Comparison of ENCODE assay signal across 9 cellular contexts in genomic region chr19:2524840-2525723, GRCh38. TPM values are rescaled to one million over a fixed set of nuclear protein-coding genes. Genes with fewer than 3 reads are reported as not detected.
DNase-seq lines count a peak whose midpoint lies in the region; ATAC-seq and TF ChIP-seq lines count a peak whose summit lies in the region.
"Had no signal": no experiment of that assay in that cellular context is flagged by ENCODE, and none has a peak within 500 bp of the region (broad histone marks: within the 10 kb centered on the region; RNA-seq: fewer than 3 reads in every experiment).

No MANE protein-coding gene starts in this region.

- WGBS in heart right ventricle, 2 donors = 44% methylated on average over 45 of the region's 45 CpGs

- no peak for TF ChIP-seq CTCF in HCT116 (IDR thresholded peaks at IDR 0.05 in 2 of 3, conservative IDR thresholded peaks at IDR 0.05 in 1 of 3; ENCODE audit: borderline replicate concordance in 1 of 3, insufficient read depth in 1 of 3, low read depth in 2 of 3, low read length in 2 of 3)
- no peak for TF ChIP-seq CTCF in SU-DHL-6 (IDR thresholded peaks at IDR 0.05; ENCODE audit: insufficient read depth, low read length, poor library complexity, severe bottlenecking)
- no peak for TF ChIP-seq CTCF in heart right ventricle (IDR thresholded peaks at IDR 0.05)

- H3K27me3 ChIP-seq in HCT116 (ENCODE audit: insufficient read depth, low read length) = no peaks in the 10 kb centered on the region
- H3K27me3 ChIP-seq in SU-DHL-6 (ENCODE audit: low read length) = no peaks in the 10 kb centered on the region
- no peaks in the 10 kb centered on the region for H3K27me3 ChIP-seq in heart right ventricle

- H3K9me2 ChIP-seq in HCT116 (ENCODE audit: insufficient read depth) = no peaks in the 10 kb centered on the region
- H3K9me2 ChIP-seq in SU-DHL-6 (replicated peaks; ENCODE audit: insufficient read depth, low read length) = no peaks in the 10 kb centered on the region

- peak; percentile 40 for TF ChIP-seq RAD21 in HCT116 (IDR thresholded peaks at IDR 0.05; ENCODE audit: low read depth)

- H2AFZ ChIP-seq in HCT116 (ENCODE audit: low read depth, low read length, poor library complexity, severe bottlenecking) (no peak overlapping the region), SU-DHL-6 (ENCODE audit: low read depth, low read length, severe bottlenecking) (no peak overlapping the region)

- CTCF ChIA-PET in HCT116 (lab: Charles Lee) = interaction anchor here (0.9 to 1.0 kb wide), 2 partner anchors 19 to 86 kb away, joined by 3 to 5 read pairs; no protein-coding TSS in a partner anchor

- TF ChIP-seq POLR2A in HCT116 (IDR thresholded peaks at IDR 0.05; ENCODE audit: borderline replicate concordance, extremely low read depth, insufficient read depth, insufficient read length) = peak; percentile 53

- H3K4me2 ChIP-seq in HCT116 (ENCODE audit: low read length) (peak overlapping the region; percentile 92), SU-DHL-6 (ENCODE audit: low read depth, low read length, poor library complexity, severe bottlenecking) (peak overlapping the region; percentile 43)

- peak overlapping the region; percentile 87 for H3K27ac ChIP-seq in HCT116 (ENCODE audit: low read depth, low read length)
- H3K27ac ChIP-seq in SU-DHL-6 (ENCODE audit: low read depth, low read length) = no peak overlapping the region
- H3K27ac ChIP-seq in heart right ventricle = peak overlapping the region in 4 of 10 donors; percentile 14 to 48 (median 40)
- peak overlapping the region; percentile 13 for H3K27ac ChIP-seq in substantia nigra (ENCODE audit: low read depth, low read length, poor library complexity, severe bottlenecking)

- no peaks in the 10 kb centered on the region for H3K9me3 ChIP-seq in HCT116 (ENCODE audit: control insufficient read depth in 1 of 2, insufficient read depth in 1 of 2, low read depth in 1 of 2, low read length in 2 of 2)
- no peaks in the 10 kb centered on the region for H3K9me3 ChIP-seq in SU-DHL-6 (ENCODE audit: insufficient read depth, low read length)
- no peaks in the 10 kb centered on the region for H3K9me3 ChIP-seq in heart right ventricle

- H3K79me2 ChIP-seq in HCT116 (ENCODE audit: insufficient read depth, low read length) = no peaks in the 10 kb centered on the region
- no peaks in the 10 kb centered on the region for H3K79me2 ChIP-seq in SU-DHL-6 (ENCODE audit: insufficient read depth, low read length)

- H3K36me3 ChIP-seq in HCT116 (ENCODE audit: control insufficient read depth in 1 of 2, insufficient read depth in 2 of 2, low read length in 2 of 2) (no peaks in the 10 kb centered on the region), SU-DHL-6 (ENCODE audit: low read length) (no peaks in the 10 kb centered on the region), heart right ventricle (peaks cover 0 to 2% (median 0%) of the 10 kb centered on the region in 9 donors)

- H3K9ac ChIP-seq in HCT116 (ENCODE audit: low read length) (peak overlapping the region; percentile 77), SU-DHL-6 (ENCODE audit: low read length) (no peak overlapping the region)

- peak overlapping the region; percentile 31 to 56 for H3K4me3 ChIP-seq in HCT116 (replicated peaks in 1 of 2; ENCODE audit: low read depth in 1 of 2, low read length in 2 of 2)
- H3K4me3 ChIP-seq in SU-DHL-6 (ENCODE audit: insufficient read depth, low read length, poor library complexity, severe bottlenecking) = no peak overlapping the region
- peak overlapping the region in 7 of 10 donors; percentile 18 to 31 (median 22) for H3K4me3 ChIP-seq in heart right ventricle

- ATAC-seq in HCT116 (peak; percentile 82), heart right ventricle (peak; percentile 47 to 86 (median 67)), GM21717 (IDR thresholded peaks at IDR 0.05; ENCODE audit: unreplicated experiment) (no peak), GM19035 (IDR thresholded peaks at IDR 0.05; ENCODE audit: unreplicated experiment) (no peak)

- DNase-seq in HCT116 (ENCODE audit: low read depth, low spot score) = peak; percentile 87
- DNase-seq in heart right ventricle = no peak
- peak in 8 of 49 donors; percentile 27 to 97 (median 49) for DNase-seq in substantia nigra (lab: John Stamatoyannopoulos, UW)
- no peak for DNase-seq in NCI-H2196 treated with DMSO at 0.1 percent for 48 hours (lab: John Stamatoyannopoulos, UW; ENCODE audit: unreplicated experiment)
- no peak for DNase-seq in stimulated activated CD4-positive, alpha-beta T cell treated with anti-CD3 and anti-CD28 coated beads, Interleukin-2, amount 100 ng/mL, for 24 hours
- DNase-seq: T-helper 9 cell had no signal

- no peaks in the 10 kb centered on the region for H3F3A ChIP-seq in SU-DHL-6 (ENCODE audit: insufficient read depth)

- POLR2A ChIA-PET in HCT116 (lab: Charles Lee) = interaction anchor here (0.6 to 1.9 kb wide), 8 partner anchors 11 to 54 kb away, joined by 3 to 21 read pairs (median 6); partner anchors contain the start of gene GADD45B

- no TSS peak for BruUV-seq in HCT116 (replicated peaks; lab: Mats Ljungman, UMichigan)

- RAD21 ChIA-PET in HCT116 (lab: Charles Lee; ENCODE audit: low non-redundant PET in 1 of 2, low total read pairs in 2 of 2, uncharacterized antibody in 2 of 2, unreplicated experiment in 2 of 2) = interaction anchor here (0.6 to 1.4 kb wide), 5 partner anchors 8 to 114 kb away, joined by 3 to 6 read pairs (median 5); partner anchors contain the start of gene GADD45B (in 1 of the 2)

- intact Hi-C loops in HCT116 (cut with micrococcal nuclease) (loop anchor here (1.0 kb wide), 1 partner anchor 49 kb away; the partner anchor contains the start of gene GADD45B), heart right ventricle (cut with DNase I) (no loop called here)

- H4K20me1 ChIP-seq in HCT116 (ENCODE audit: insufficient read depth) (no peaks in the 10 kb centered on the region), SU-DHL-6 (ENCODE audit: low read depth, low read length) (no peaks in the 10 kb centered on the region; the same call in 1 of the 2 replicates)

- H3K4me1 ChIP-seq in HCT116 (ENCODE audit: control insufficient read depth in 1 of 2, insufficient read depth in 2 of 2, low read length in 2 of 2) (peaks cover 61 to 79% of the 10 kb centered on the region in 2 experiments), heart right ventricle (peaks cover 2 to 18% (median 9%) of the 10 kb centered on the region in 9 donors)

TF ChIP-seq in HCT116, 20 proteins besides CTCF, POLR2A, EP300 and RAD21:
- TF ChIP-seq FOSL1 (IDR thresholded peaks at IDR 0.05; ENCODE audit: low read depth) = peak; percentile 84
- TF ChIP-seq POLR2AphosphoS5 (IDR thresholded peaks at IDR 0.05; ENCODE audit: low read depth, low read length) = peak; percentile 74
- peak; percentile 85; the same call in 1 of the 2 replicates for TF ChIP-seq CBX3 (IDR thresholded peaks at IDR 0.05; ENCODE audit: low read depth)
- TF ChIP-seq SP1 (IDR thresholded peaks at IDR 0.05; ENCODE audit: low read depth) = peak; percentile 88
- TF ChIP-seq ZBTB33 (IDR thresholded peaks at IDR 0.05; ENCODE audit: extremely low read depth, insufficient replicate concordance, low read length) = peak; percentile 10
- peak; percentile 23; the same call in 1 of the 2 replicates for TF ChIP-seq ZFX (IDR thresholded peaks at IDR 0.05)
- TF ChIP-seq JUND (IDR thresholded peaks at IDR 0.05) = peak; percentile 88
- peak; percentile 26 for TF ChIP-seq TCF7L2 (IDR thresholded peaks at IDR 0.05; ENCODE audit: borderline replicate concordance, extremely low read depth, insufficient read depth, insufficient read length)
- no peak for TF ChIP-seq SRF (IDR thresholded peaks at IDR 0.05; ENCODE audit: low read depth)
- TF ChIP-seq SIN3A (IDR thresholded peaks at IDR 0.05; ENCODE audit: low read depth) = peak; percentile 91
- TF ChIP-seq MAX (IDR thresholded peaks at IDR 0.05) = peak; percentile 91
- TF ChIP-seq EGR1 (IDR thresholded peaks at IDR 0.05; ENCODE audit: low read depth) = no peak
- no peak for TF ChIP-seq EZH2phosphoT487 (IDR thresholded peaks at IDR 0.05; ENCODE audit: borderline replicate concordance)
- peak; percentile 94 for TF ChIP-seq CEBPB (IDR thresholded peaks at IDR 0.05; ENCODE audit: low read depth)
- TF ChIP-seq YY1 (IDR thresholded peaks at IDR 0.05; ENCODE audit: extremely low read depth, insufficient replicate concordance, low read depth, low read length) = peak; percentile 67

RNA-seq across cellular contexts. Expression of gene GADD45B, which starts 49.2 kb away (rescaled TPM):
- total RNA-seq in HCT116 (2021; ENCODE audit: unreplicated experiment) = 37.9 TPM
- polyA plus RNA-seq in HCT116 (2012) = 40.1 and 61.8 TPM in 2 replicates
- total RNA-seq in heart right ventricle = 100 to 1,000 TPM in 2 of 10 donors, 10 to 100 TPM in 8; 19.6 to 297 (median 31.3) TPM
- 10 to 100 TPM; 81.4 to 95.2 TPM for polyA plus RNA-seq in heart right ventricle

Comparison
In these comparisons a context has a peak if more than half of its experiments do, and no peak if none do; other contexts are left out.
1. ATAC-seq: peak in HCT116 (single experiment) and heart right ventricle (8 of 8); none in GM21717 (single experiment) and GM19035 (single experiment).